15 cellular contexts compared by ENCODE assay signal in genomic region chr3:33789183-33789954, GRCh38.
DNase-seq lines count a peak whose midpoint lies in the region; ATAC-seq and TF ChIP-seq lines count a peak whose summit lies in the region.
"Had no signal": no experiment of that assay in that cellular context is flagged by ENCODE, and none has a peak within 500 bp of the region (broad histone marks: within the 10 kb centered on the region; RNA-seq: fewer than 3 reads in every experiment).

No MANE protein-coding gene starts in this region.

- H3K9me3 ChIP-seq in DND-41 (ENCODE audit: insufficient read depth, low read length, severe bottlenecking): no peaks in the 10 kb centered on the region

- no peaks in the 10 kb centered on the region for H3K36me3 ChIP-seq in DND-41 (ENCODE audit: insufficient read depth, low read length)

- no peaks in the 10 kb centered on the region for H4K20me1 ChIP-seq in DND-41 (ENCODE audit: insufficient read depth, low read length)

- peaks cover 4% of the 10 kb centered on the region; the same call in 1 of the 2 replicates for H3K4me1 ChIP-seq in DND-41 (ENCODE audit: insufficient read depth, low read length)

- H3K4me2 ChIP-seq in DND-41 (ENCODE audit: insufficient read depth, low read length): no peak overlapping the region
- H3K4me2 ChIP-seq: PC-9 had no signal

- H3K27me3 ChIP-seq in DND-41 (ENCODE audit: insufficient read depth, low read length, poor library complexity): no peaks in the 10 kb centered on the region

- H3K27ac ChIP-seq in DND-41 (ENCODE audit: low read length): no peak overlapping the region
- H3K27ac ChIP-seq in epithelial cell of prostate: peak overlapping the region; percentile 63

- H3K9ac ChIP-seq in DND-41 (ENCODE audit: low read depth, low read length): no peak overlapping the region

- DNase-seq in DND-41 (no peak), NCI-H82 treated with DMSO at 0.1 percent for 48 hours (lab: John Stamatoyannopoulos, UW; ENCODE audit: unreplicated experiment) (peak; percentile 39), epithelial cell of prostate (ENCODE audit: low read depth, low spot score) (no peak), retinal pigment epithelial cell (ENCODE audit: low read depth) (peak; percentile 22), T-helper 9 cell (no peak), UCSD-AML1 (lab: John Stamatoyannopoulos, UW; ENCODE audit: unreplicated experiment) (no peak)
- DNase-seq: CD8-positive, alpha-beta T cell; GDM1; GOT3; NCI-H1105; NCI-H1694; NCI-H345; NK-92 treated with Interleukin-12 subunit alpha and Interleukin-12 subunit beta, amount 100 ng/mL, for 24 hours had no signal

- H3K4me3 ChIP-seq in DND-41 (ENCODE audit: low read depth in 1 of 2, low read length in 2 of 2) (no peak overlapping the region), retinal pigment epithelial cell (ENCODE audit: low read length) (no peak overlapping the region)
- H3K4me3 ChIP-seq: PC-9 had no signal

- TF ChIP-seq CTCF in DND-41 (IDR thresholded peaks at IDR 0.05; ENCODE audit: borderline replicate concordance, extremely low read depth, low read length, poor library complexity, severe bottlenecking) (no peak), retinal pigment epithelial cell (conservative IDR thresholded peaks at IDR 0.05; ENCODE audit: low read depth, low read length) (no peak)

- H2AFZ ChIP-seq in DND-41 (ENCODE audit: low read depth, low read length): no peak overlapping the region
- H2AFZ ChIP-seq: PC-9 had no signal

- ATAC-seq in DND-41 (ENCODE audit: insufficient read depth, low read depth) (peak; percentile 66), GM21526 (IDR thresholded peaks at IDR 0.05; ENCODE audit: low FRiP score, unreplicated experiment) (no peak)
- ATAC-seq: CD8-positive, alpha-beta T cell had no signal

- H3K79me2 ChIP-seq in DND-41 (ENCODE audit: insufficient read depth, low read length): no peaks in the 10 kb centered on the region

Comparison
In these comparisons a context has a peak if more than half of its experiments do, and no peak if none do; other contexts are left out.
1. DNase-seq: peak in NCI-H82 treated with DMSO at 0.1 percent for 48 hours (single experiment) and retinal pigment epithelial cell (single experiment); none in DND-41 (single experiment), epithelial cell of prostate (single experiment), T-helper 9 cell (single experiment) and UCSD-AML1 (single experiment).